Comparison of ENCODE assay signal across 1 cellular context in the genomic region with DNA sequence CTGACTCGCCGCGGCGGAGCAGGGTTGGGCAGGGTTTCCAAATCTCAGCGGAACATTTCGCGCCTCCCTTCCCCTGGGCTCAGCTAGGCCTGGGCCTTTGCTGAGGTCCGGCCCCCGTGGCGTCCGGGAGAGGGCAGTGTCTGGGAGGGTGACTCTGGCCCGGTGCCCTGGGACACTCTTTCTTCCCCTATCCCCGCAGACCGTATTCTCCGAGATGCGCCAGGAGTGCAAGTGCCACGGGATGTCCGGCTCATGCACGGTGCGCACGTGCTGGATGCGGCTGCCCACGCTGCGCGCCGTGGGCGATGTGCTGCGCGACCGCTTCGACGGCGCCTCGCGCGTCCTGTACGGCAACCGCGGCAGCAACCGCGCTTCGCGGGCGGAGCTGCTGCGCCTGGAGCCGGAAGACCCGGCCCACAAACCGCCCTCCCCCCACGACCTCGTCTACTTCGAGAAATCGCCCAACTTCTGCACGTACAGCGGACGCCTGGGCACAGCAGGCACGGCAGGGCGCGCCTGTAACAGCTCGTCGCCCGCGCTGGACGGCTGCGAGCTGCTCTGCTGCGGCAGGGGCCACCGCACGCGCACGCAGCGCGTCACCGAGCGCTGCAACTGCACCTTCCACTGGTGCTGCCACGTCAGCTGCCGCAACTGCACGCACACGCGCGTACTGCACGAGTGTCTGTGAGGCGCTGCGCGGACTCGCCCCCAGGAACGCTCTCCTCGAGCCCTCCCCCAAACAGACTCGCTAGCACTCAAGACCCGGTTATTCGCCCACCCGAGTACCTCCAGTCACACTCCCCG.
TF ChIP-seq lines count a peak whose summit lies in the region.

No MANE protein-coding gene starts in this region.

TF ChIP-seq in WTC11, 78 proteins besides CTCF, POLR2A, EP300 and RAD21 (continued from another document and continues in another):
- TF ChIP-seq ZNF317 (CRISPR knock-in tag; IDR thresholded peaks at IDR 0.05; ENCODE audit: borderline replicate concordance, low read depth) (no peak), ZNF281 (CRISPR knock-in tag; IDR thresholded peaks at IDR 0.05) (peak; percentile 44; the same call in 1 of the 2 replicates), CREM (CRISPR knock-in tag; IDR thresholded peaks at IDR 0.05) (no peak), EMX1 (CRISPR knock-in tag; IDR thresholded peaks at IDR 0.05) (no peak), ZNF138 (CRISPR knock-in tag; conservative IDR thresholded peaks at IDR 0.05) (peak; percentile 59; the same call in 1 of the 2 replicates), ZNF219 (CRISPR knock-in tag; IDR thresholded peaks at IDR 0.05; ENCODE audit: borderline replicate concordance) (no peak), ZSCAN18 (CRISPR knock-in tag; IDR thresholded peaks at IDR 0.05) (no peak), ZNF416 (CRISPR knock-in tag; IDR thresholded peaks at IDR 0.05) (no peak), CREB1 (CRISPR knock-in tag; IDR thresholded peaks at IDR 0.05) (0 out of 2 replicates have a peak, but pooled peaks have one; percentile 40), FOXJ3 (CRISPR knock-in tag; IDR thresholded peaks at IDR 0.05; ENCODE audit: borderline replicate concordance) (no peak), SP1 (CRISPR knock-in tag; conservative IDR thresholded peaks at IDR 0.05) (0 out of 2 replicates have a peak, but pooled peaks have one; percentile 2), HMGA2 (CRISPR knock-in tag; IDR thresholded peaks at IDR 0.05) (no peak), USF2 (CRISPR knock-in tag; IDR thresholded peaks at IDR 0.05) (0 out of 2 replicates have a peak, but pooled peaks have one; percentile 24), NFE2L1 (CRISPR knock-in tag; IDR thresholded peaks at IDR 0.05) (no peak), STAT6 (CRISPR knock-in tag; conservative IDR thresholded peaks at IDR 0.05; ENCODE audit: low read depth) (peak; percentile 83; the same call in 1 of the 2 replicates), FOXK1 (CRISPR knock-in tag; IDR thresholded peaks at IDR 0.05) (no peak), PRRX2 (CRISPR knock-in tag; IDR thresholded peaks at IDR 0.05) (no peak), SMAD4 (CRISPR knock-in tag; IDR thresholded peaks at IDR 0.05) (no peak), ATF6 (CRISPR knock-in tag; IDR thresholded peaks at IDR 0.05) (no peak), TEAD1 (CRISPR knock-in tag; IDR thresholded peaks at IDR 0.05) (no peak), JUN (CRISPR knock-in tag; IDR thresholded peaks at IDR 0.05) (no peak)
- TF ChIP-seq, protein P1, sequence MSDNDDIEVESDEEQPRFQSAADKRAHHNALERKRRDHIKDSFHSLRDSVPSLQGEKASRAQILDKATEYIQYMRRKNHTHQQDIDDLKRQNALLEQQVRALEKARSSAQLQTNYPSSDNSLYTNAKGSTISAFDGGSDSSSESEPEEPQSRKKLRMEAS (CRISPR knock-in tag; IDR thresholded peaks at IDR 0.05) = peak; percentile 54
- TF ChIP-seq, protein P2, sequence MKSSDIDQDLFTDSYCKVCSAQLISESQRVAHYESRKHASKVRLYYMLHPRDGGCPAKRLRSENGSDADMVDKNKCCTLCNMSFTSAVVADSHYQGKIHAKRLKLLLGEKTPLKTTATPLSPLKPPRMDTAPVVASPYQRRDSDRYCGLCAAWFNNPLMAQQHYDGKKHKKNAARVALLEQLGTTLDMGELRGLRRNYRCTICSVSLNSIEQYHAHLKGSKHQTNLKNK (CRISPR knock-in tag; IDR thresholded peaks at IDR 0.05) = no peak
- TF ChIP-seq, protein P3, sequence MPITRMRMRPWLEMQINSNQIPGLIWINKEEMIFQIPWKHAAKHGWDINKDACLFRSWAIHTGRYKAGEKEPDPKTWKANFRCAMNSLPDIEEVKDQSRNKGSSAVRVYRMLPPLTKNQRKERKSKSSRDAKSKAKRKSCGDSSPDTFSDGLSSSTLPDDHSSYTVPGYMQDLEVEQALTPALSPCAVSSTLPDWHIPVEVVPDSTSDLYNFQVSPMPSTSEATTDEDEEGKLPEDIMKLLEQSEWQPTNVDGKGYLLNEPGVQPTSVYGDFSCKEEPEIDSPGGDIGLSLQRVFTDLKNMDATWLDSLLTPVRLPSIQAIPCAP (CRISPR knock-in tag; IDR thresholded peaks at IDR 0.05) = no peak
- TF ChIP-seq, protein P4, sequence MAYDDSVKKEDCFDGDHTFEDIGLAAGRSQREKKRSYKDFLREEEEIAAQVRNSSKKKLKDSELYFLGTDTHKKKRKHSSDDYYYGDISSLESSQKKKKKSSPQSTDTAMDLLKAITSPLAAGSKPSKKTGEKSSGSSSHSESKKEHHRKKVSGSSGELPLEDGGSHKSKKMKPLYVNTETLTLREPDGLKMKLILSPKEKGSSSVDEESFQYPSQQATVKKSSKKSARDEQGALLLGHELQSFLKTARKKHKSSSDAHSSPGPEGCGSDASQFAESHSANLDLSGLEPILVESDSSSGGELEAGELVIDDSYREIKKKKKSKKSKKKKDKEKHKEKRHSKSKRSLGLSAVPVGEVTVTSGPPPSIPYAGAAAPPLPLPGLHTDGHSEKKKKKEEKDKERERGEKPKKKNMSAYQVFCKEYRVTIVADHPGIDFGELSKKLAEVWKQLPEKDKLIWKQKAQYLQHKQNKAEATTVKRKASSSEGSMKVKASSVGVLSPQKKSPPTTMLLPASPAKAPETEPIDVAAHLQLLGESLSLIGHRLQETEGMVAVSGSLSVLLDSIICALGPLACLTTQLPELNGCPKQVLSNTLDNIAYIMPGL (CRISPR knock-in tag; IDR thresholded peaks at IDR 0.05) = peak; percentile 82
- TF ChIP-seq, protein P5, sequence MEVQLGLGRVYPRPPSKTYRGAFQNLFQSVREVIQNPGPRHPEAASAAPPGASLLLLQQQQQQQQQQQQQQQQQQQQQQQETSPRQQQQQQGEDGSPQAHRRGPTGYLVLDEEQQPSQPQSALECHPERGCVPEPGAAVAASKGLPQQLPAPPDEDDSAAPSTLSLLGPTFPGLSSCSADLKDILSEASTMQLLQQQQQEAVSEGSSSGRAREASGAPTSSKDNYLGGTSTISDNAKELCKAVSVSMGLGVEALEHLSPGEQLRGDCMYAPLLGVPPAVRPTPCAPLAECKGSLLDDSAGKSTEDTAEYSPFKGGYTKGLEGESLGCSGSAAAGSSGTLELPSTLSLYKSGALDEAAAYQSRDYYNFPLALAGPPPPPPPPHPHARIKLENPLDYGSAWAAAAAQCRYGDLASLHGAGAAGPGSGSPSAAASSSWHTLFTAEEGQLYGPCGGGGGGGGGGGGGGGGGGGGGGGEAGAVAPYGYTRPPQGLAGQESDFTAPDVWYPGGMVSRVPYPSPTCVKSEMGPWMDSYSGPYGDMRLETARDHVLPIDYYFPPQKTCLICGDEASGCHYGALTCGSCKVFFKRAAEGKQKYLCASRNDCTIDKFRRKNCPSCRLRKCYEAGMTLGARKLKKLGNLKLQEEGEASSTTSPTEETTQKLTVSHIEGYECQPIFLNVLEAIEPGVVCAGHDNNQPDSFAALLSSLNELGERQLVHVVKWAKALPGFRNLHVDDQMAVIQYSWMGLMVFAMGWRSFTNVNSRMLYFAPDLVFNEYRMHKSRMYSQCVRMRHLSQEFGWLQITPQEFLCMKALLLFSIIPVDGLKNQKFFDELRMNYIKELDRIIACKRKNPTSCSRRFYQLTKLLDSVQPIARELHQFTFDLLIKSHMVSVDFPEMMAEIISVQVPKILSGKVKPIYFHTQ (CRISPR knock-in tag; IDR thresholded peaks at IDR 0.05) = no peak
- TF ChIP-seq, protein P6, sequence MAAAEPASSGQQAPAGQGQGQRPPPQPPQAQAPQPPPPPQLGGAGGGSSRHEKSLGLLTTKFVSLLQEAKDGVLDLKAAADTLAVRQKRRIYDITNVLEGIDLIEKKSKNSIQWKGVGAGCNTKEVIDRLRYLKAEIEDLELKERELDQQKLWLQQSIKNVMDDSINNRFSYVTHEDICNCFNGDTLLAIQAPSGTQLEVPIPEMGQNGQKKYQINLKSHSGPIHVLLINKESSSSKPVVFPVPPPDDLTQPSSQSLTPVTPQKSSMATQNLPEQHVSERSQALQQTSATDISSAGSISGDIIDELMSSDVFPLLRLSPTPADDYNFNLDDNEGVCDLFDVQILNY (CRISPR knock-in tag; IDR thresholded peaks at IDR 0.05) = 0 out of 2 replicates have a peak, but pooled peaks have one; percentile 60
- TF ChIP-seq, protein P7, sequence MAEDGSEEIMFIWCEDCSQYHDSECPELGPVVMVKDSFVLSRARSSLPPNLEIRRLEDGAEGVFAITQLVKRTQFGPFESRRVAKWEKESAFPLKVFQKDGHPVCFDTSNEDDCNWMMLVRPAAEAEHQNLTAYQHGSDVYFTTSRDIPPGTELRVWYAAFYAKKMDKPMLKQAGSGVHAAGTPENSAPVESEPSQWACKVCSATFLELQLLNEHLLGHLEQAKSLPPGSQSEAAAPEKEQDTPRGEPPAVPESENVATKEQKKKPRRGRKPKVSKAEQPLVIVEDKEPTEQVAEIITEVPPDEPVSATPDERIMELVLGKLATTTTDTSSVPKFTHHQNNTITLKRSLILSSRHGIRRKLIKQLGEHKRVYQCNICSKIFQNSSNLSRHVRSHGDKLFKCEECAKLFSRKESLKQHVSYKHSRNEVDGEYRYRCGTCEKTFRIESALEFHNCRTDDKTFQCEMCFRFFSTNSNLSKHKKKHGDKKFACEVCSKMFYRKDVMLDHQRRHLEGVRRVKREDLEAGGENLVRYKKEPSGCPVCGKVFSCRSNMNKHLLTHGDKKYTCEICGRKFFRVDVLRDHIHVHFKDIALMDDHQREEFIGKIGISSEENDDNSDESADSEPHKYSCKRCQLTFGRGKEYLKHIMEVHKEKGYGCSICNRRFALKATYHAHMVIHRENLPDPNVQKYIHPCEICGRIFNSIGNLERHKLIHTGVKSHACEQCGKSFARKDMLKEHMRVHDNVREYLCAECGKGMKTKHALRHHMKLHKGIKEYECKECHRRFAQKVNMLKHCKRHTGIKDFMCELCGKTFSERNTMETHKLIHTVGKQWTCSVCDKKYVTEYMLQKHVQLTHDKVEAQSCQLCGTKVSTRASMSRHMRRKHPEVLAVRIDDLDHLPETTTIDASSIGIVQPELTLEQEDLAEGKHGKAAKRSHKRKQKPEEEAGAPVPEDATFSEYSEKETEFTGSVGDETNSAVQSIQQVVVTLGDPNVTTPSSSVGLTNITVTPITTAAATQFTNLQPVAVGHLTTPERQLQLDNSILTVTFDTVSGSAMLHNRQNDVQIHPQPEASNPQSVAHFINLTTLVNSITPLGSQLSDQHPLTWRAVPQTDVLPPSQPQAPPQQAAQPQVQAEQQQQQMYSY (CRISPR knock-in tag; IDR thresholded peaks at IDR 0.05) = no peak
